ENCODE assay signal across 1 cellular context in genomic region chr5:179680014-179680779, GRCh38.
TF ChIP-seq lines count a peak whose summit lies in the region.

No MANE protein-coding gene starts in this region.

TF ChIP-seq in HepG2, 621 proteins besides CTCF, POLR2A, EP300 and RAD21 (continued from another document and continues in another):
- TF ChIP-seq CREM (IDR thresholded peaks at IDR 0.05) (peak; percentile 67), CREM (CRISPR knock-in tag; IDR thresholded peaks at IDR 0.05) (no peak), PREB (CRISPR knock-in tag; IDR thresholded peaks at IDR 0.05) (no peak), MEIS1 (CRISPR knock-in tag; IDR thresholded peaks at IDR 0.05; ENCODE audit: borderline replicate concordance) (peak; percentile 68; the same call in 1 of the 2 replicates), ZNF607 (CRISPR knock-in tag; IDR thresholded peaks at IDR 0.05; ENCODE audit: borderline replicate concordance) (no peak), MZF1 (CRISPR knock-in tag; IDR thresholded peaks at IDR 0.05; ENCODE audit: borderline replicate concordance) (no peak), RARA (CRISPR knock-in tag; IDR thresholded peaks at IDR 0.05) (peak; percentile 63; the same call in 1 of the 2 replicates), IKZF5 (CRISPR knock-in tag; IDR thresholded peaks at IDR 0.05) (peak; percentile 76; the same call in 1 of the 2 replicates), PAF1 (CRISPR knock-in tag; IDR thresholded peaks at IDR 0.05) (no peak), SETDB1 (CRISPR knock-in tag; IDR thresholded peaks at IDR 0.05; ENCODE audit: borderline replicate concordance) (no peak), ARID5B (CRISPR knock-in tag; IDR thresholded peaks at IDR 0.05) (peak; percentile 83), ZBTB40 (IDR thresholded peaks at IDR 0.05) (no peak), ZBTB40 (CRISPR knock-in tag; IDR thresholded peaks at IDR 0.05) (peak; percentile 83), U2AF2 (IDR thresholded peaks at IDR 0.05; ENCODE audit: low read depth, low read length) (no peak), RXRB (CRISPR knock-in tag; IDR thresholded peaks at IDR 0.05; ENCODE audit: borderline replicate concordance) (peak; percentile 73; the same call in 1 of the 2 replicates), ZNF704 (CRISPR knock-in tag; IDR thresholded peaks at IDR 0.05; ENCODE audit: borderline replicate concordance) (no peak), CEBPB (IDR thresholded peaks at IDR 0.05; ENCODE audit: borderline replicate concordance, low read depth, low read length) (no peak), HNF1A (IDR thresholded peaks at IDR 0.05; ENCODE audit: low read depth) (0 out of 2 replicates have a peak, but pooled peaks have one; percentile 10), HNF1A (CRISPR knock-in tag; IDR thresholded peaks at IDR 0.05; ENCODE audit: borderline replicate concordance) (no peak), POLR2AphosphoS5 (IDR thresholded peaks at IDR 0.05; ENCODE audit: low read depth, low read length) (peak; percentile 43; the same call in 1 of the 2 replicates), ATF3 (CRISPR knock-in tag; IDR thresholded peaks at IDR 0.05) (no peak), KLF16 (CRISPR knock-in tag; IDR thresholded peaks at IDR 0.05) (0 out of 4 replicates have a peak, but pooled peaks of 1 of the 2 experiments have one; percentile 25), SMAD9 (CRISPR knock-in tag; IDR thresholded peaks at IDR 0.05) (no peak), ZNF280B (CRISPR knock-in tag; IDR thresholded peaks at IDR 0.05; ENCODE audit: borderline replicate concordance) (peak; percentile 27; the same call in 1 of the 2 replicates), ZNF772 (CRISPR knock-in tag; IDR thresholded peaks at IDR 0.05) (peak; percentile 72; the same call in 1 of the 2 replicates), MIER2 (CRISPR knock-in tag; IDR thresholded peaks at IDR 0.05) (peak; percentile 77; the same call in 1 of the 2 replicates), ONECUT2 (CRISPR knock-in tag; IDR thresholded peaks at IDR 0.05) (no peak), TRAFD1 (CRISPR knock-in tag; IDR thresholded peaks at IDR 0.05; ENCODE audit: borderline replicate concordance) (no peak), CEBPG (CRISPR knock-in tag; IDR thresholded peaks at IDR 0.05) (peak; percentile 27), ZBTB8A (CRISPR knock-in tag; IDR thresholded peaks at IDR 0.05; ENCODE audit: borderline replicate concordance, low read depth) (no peak)
